9 cellular contexts compared by ENCODE assay signal in the genomic region with DNA sequence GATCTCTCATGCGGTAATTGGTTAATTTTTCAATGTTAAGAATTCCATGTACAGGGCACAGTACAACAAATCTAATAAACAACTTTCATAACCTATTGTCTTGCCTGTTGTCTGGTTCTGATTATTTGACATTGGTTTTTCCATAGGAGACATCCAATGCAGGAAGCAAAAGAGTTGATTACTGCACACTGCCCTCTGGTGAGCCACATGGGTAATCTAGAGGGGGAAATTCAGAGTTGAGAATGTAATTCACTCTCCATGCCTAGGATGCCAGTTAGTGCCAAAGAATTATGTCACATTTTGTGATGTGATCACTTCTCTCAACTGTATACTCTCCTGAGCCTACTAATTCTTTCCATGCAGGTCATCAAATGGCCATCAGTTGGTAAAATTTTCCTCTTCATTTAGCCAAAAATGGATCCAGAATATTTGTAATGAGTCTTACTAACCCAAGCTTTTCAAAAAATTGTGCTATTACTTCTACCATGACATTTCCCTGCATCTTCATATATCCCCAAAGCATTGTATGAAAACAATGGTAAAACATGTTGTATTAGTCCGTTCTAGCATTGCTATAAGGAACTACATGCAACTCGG. TPM values are rescaled to one million over a fixed set of nuclear protein-coding genes. Genes with fewer than 3 reads are reported as not detected.
A peak's percentile ranks its signal among the peaks of the same experiment; 100 is the strongest.
DNase-seq lines count a peak whose midpoint lies in the region; ATAC-seq and TF ChIP-seq lines count a peak whose summit lies in the region.
"Had no signal": no experiment of that assay in that cellular context is flagged by ENCODE, and none has a peak within 500 bp of the region (broad histone marks: within the 10 kb centered on the region; RNA-seq: fewer than 3 reads in every experiment).

No MANE protein-coding gene starts in this region.

- peak in 2 of 4 donors; percentile 31 to 39 for ATAC-seq in heart left ventricle
- no peak for ATAC-seq in GM19467 (IDR thresholded peaks at IDR 0.05; ENCODE audit: unreplicated experiment)
- no peak for ATAC-seq in T-cell (replicated peaks in 1 of 4)

- no peaks in the 10 kb centered on the region for H3K9me3 ChIP-seq in heart left ventricle
- H3K9me3 ChIP-seq in breast epithelium, result no peaks in the 10 kb centered on the region

- H3K27ac ChIP-seq in heart left ventricle (no peak overlapping the region), breast epithelium (no peak overlapping the region)

- H3K27me3 ChIP-seq in heart left ventricle, result no peaks in the 10 kb centered on the region
- H3K27me3 ChIP-seq in breast epithelium, result no peaks in the 10 kb centered on the region

- intact Hi-C loops in heart left ventricle (cut with DNase I), result loop anchor here in 2 of 10 donors (10.0 kb wide), 2 partner anchors 198 to 438 kb away; a partner anchor contains a TSS
- intact Hi-C loops in cardiac septum (cut with DNase I), result no loop called here
- intact Hi-C loops in breast epithelium (cut with DNase I; ENCODE audit: low total_unique reads), result no loop called here

- POLR2A ChIA-PET in T-cell (lab: Charles Lee), result no interaction called here

- no peak overlapping the region for H3K4me3 Mint-ChIP-seq in T-cell
- H3K4me3 Mint-ChIP-seq: central memory CD8-positive, alpha-beta T cell had no signal

- H3K27ac Mint-ChIP-seq in T-cell, result no peak overlapping the region

- no peaks in the 10 kb centered on the region for H3K36me3 ChIP-seq in heart left ventricle
- no peaks in the 10 kb centered on the region for H3K36me3 ChIP-seq in breast epithelium

- H3K27me3 Mint-ChIP-seq in T-cell, result no peaks in the 10 kb centered on the region
- H3K27me3 Mint-ChIP-seq: central memory CD8-positive, alpha-beta T cell had no signal

- H3K4me1 ChIP-seq in heart left ventricle (no peaks in the 10 kb centered on the region), breast epithelium (no peaks in the 10 kb centered on the region)

- TF ChIP-seq POLR2A in heart left ventricle (IDR thresholded peaks at IDR 0.05), result no peak
- no peak for TF ChIP-seq POLR2A in breast epithelium (IDR thresholded peaks at IDR 0.05)

- H3K4me3 ChIP-seq in heart left ventricle (no peak overlapping the region), breast epithelium (no peak overlapping the region)

- CTCF ChIA-PET in T-cell (lab: Charles Lee), result no interaction called here

- 93 to 95% (median 94%) methylated on average over 3 of the region's 3 CpGs for WGBS in heart left ventricle, 4 donors

- no peak for DNase-seq in heart left ventricle
- DNase-seq in cardiac septum (ENCODE audit: low spot score), result no peak
- peak; percentile 21 to 73 for DNase-seq in NCI-H446 (lab: John Stamatoyannopoulos, UW)
- no peak for DNase-seq in breast epithelium (ENCODE audit: low spot score in 2 of 2)
- DNase-seq in medulla oblongata (ENCODE audit: extremely low spot score), result peak; percentile 42
- DNase-seq in T-cell, result no peak
- DNase-seq in activated T-cell treated with anti-CD3 and anti-CD28 coated beads, Interleukin-2, amount 50 U/mL, for 1 hour, result no peak

- no peaks in the 10 kb centered on the region for H3K36me3 Mint-ChIP-seq in T-cell

- peaks cover 0 to 6% (median 4%) of the 10 kb centered on the region in 3 donors for H3K9me3 Mint-ChIP-seq in T-cell

- peak in 11 of 12 donors; percentile 11 to 60 (median 35) for TF ChIP-seq CTCF in heart left ventricle (IDR thresholded peaks at IDR 0.05)
- peak in 2 of 3 donors; percentile 34 to 40 for TF ChIP-seq CTCF in breast epithelium (IDR thresholded peaks at IDR 0.05)

- peaks cover 5 to 8% (median 7%) of the 10 kb centered on the region in 3 donors for H3K4me1 Mint-ChIP-seq in T-cell
- H3K4me1 Mint-ChIP-seq: central memory CD8-positive, alpha-beta T cell had no signal

RNA-seq across cellular contexts. Expression of a gene that starts 17.7 kb away (rescaled TPM):
- total RNA-seq in heart left ventricle (10 to 100 TPM; 36.0 to 62.1 (median 52.2) TPM), cardiac septum (48.5 TPM), breast epithelium (10 to 100 TPM; 45.9 to 68.9 (median 48.8) TPM), T-cell (10 to 100 TPM; 65.7 to 73.0 (median 68.7) TPM)
- 10 to 100 TPM; 24.9 to 32.1 TPM for polyA plus RNA-seq in heart left ventricle

Comparison
In these comparisons a context has a peak if more than half of its experiments do, and no peak if none do; other contexts are left out.
1. DNase-seq: peak in NCI-H446 (2 of 2) and medulla oblongata (single experiment); none in heart left ventricle (0 of 5), cardiac septum (single experiment), breast epithelium (0 of 2), T-cell (0 of 34) and activated T-cell treated with anti-CD3 and anti-CD28 coated beads, Interleukin-2, amount 50 U/mL, for 1 hour (single experiment).